30 cellular contexts compared by ENCODE assay signal in genomic region chr6:84263557-84263956, GRCh38. TPM values are rescaled to one million over a fixed set of nuclear protein-coding genes. Genes with fewer than 3 reads are reported as not detected.
DNase-seq lines count a peak whose midpoint lies in the region; ATAC-seq, FAIRE-seq and TF ChIP-seq lines count a peak whose summit lies in the region.
"Had no signal": no experiment of that assay in that cellular context is flagged by ENCODE, and none has a peak within 500 bp of the region (broad histone marks: within the 10 kb centered on the region; RNA-seq: fewer than 3 reads in every experiment).

No MANE protein-coding gene starts in this region.

- no peak overlapping the region for H3K4me3 ChIP-seq in HepG2 (replicated peaks in 1 of 3; ENCODE audit: insufficient read depth in 1 of 3, low read depth in 2 of 3, low read length in 3 of 3)
- H3K4me3 ChIP-seq in right lobe of liver: no peak overlapping the region
- H3K4me3 ChIP-seq in cardiac fibroblast (replicated peaks in 1 of 2; ENCODE audit: low read depth in 2 of 2, low read length in 2 of 2): no peak overlapping the region
- H3K4me3 ChIP-seq: ovary had no signal

- 0% methylated on average over 3 of the region's 6 CpGs for WGBS in HepG2 (ENCODE audit: low lambda C conversion rate)
- 89% methylated on average over 6 of the region's 6 CpGs for WGBS in right lobe of liver (ENCODE audit: insufficient coverage, low coverage, low lambda C conversion rate, missing lambda C conversion rate)

- CTCF ChIA-PET in HepG2 (lab: Yijun Ruan, JAX; ENCODE audit: low intra/inter-chr PET ratio, low total read pairs): no interaction called here

- TF ChIP-seq CTCF in HepG2 (CRISPR knock-in tag; IDR thresholded peaks at IDR 0.05) (no peak), right lobe of liver (IDR thresholded peaks at IDR 0.05) (no peak), cardiac fibroblast (IDR thresholded peaks at IDR 0.05; ENCODE audit: low read depth, low read length) (no peak)

- peaks cover 13% of the 10 kb centered on the region for H3K27me3 Mint-ChIP-seq in stimulated activated memory B cell treated with anti-CD40 and anti-IgM and Interleukin-4, amounts not matched to agents 10 μg/mL and 1 μg/mL and 100 μg/mL, for 72 hours
- H3K27me3 Mint-ChIP-seq: type B pancreatic cell had no signal

- H3K27ac ChIP-seq in HepG2 (ENCODE audit: extremely low read length, insufficient read depth, low read length): no peak overlapping the region
- no peak overlapping the region for H3K27ac ChIP-seq in right lobe of liver
- H3K27ac ChIP-seq: ovary had no signal

- POLR2A ChIA-PET in HepG2 (lab: Yijun Ruan, JAX): no interaction called here

- H3K36me3 ChIP-seq in HepG2 (replicated peaks in 1 of 2; ENCODE audit: control insufficient read depth in 1 of 2, insufficient read depth in 2 of 2, low read length in 2 of 2) (no peaks in the 10 kb centered on the region), right lobe of liver (no peaks in the 10 kb centered on the region)
- H3K36me3 ChIP-seq: ovary had no signal

- no peaks in the 10 kb centered on the region for H3K36me3 Mint-ChIP-seq in stimulated activated memory B cell treated with anti-CD40 and anti-IgM and Interleukin-4, amounts not matched to agents 10 μg/mL and 1 μg/mL and 100 μg/mL, for 72 hours
- H3K36me3 Mint-ChIP-seq: activated naive CD8-positive, alpha-beta T cell; CD8-positive, alpha-beta memory T cell; naive thymus-derived CD8-positive, alpha-beta T cell; type B pancreatic cell had no signal

- H3K4me1 ChIP-seq in HepG2 (ENCODE audit: insufficient read depth, low read length) (peaks cover 16% of the 10 kb centered on the region), right lobe of liver (no peaks in the 10 kb centered on the region)

- no peak overlapping the region for H2AFZ ChIP-seq in HepG2 (ENCODE audit: low read length)

- no peaks in the 10 kb centered on the region for H3K79me2 ChIP-seq in HepG2 (ENCODE audit: insufficient read depth, low read length)

- H3K9me3 ChIP-seq in HepG2 (ENCODE audit: low read length) (no peaks in the 10 kb centered on the region), right lobe of liver (no peaks in the 10 kb centered on the region)
- H3K9me3 ChIP-seq: ovary had no signal

- no peak for TF ChIP-seq POLR2A in HepG2 (IDR thresholded peaks at IDR 0.05; ENCODE audit: insufficient read depth in 1 of 2, low read depth in 2 of 2, low read length in 2 of 2)
- no peak for TF ChIP-seq POLR2A in right lobe of liver (IDR thresholded peaks at IDR 0.05)

- TF ChIP-seq EP300 in HepG2 (IDR thresholded peaks at IDR 0.05; ENCODE audit: low read depth in 2 of 2, low read length in 2 of 2) (no peak), HepG2 (CRISPR knock-in tag; IDR thresholded peaks at IDR 0.05; ENCODE audit: borderline replicate concordance) (no peak)

- no peaks in the 10 kb centered on the region for H3K4me1 Mint-ChIP-seq in stimulated activated memory B cell treated with anti-CD40 and anti-IgM and Interleukin-4, amounts not matched to agents 10 μg/mL and 1 μg/mL and 100 μg/mL, for 72 hours
- H3K4me1 Mint-ChIP-seq: activated T-helper 17 cell treated with anti-CD3 and anti-CD28 coated beads, Interleukin-2, amount 50 U/mL, for 72 hours; CD8-positive, alpha-beta memory T cell; naive thymus-derived CD8-positive, alpha-beta T cell had no signal

- no peaks in the 10 kb centered on the region for H3K9me3 Mint-ChIP-seq in stimulated activated memory B cell treated with anti-CD40 and anti-IgM and Interleukin-4, amounts not matched to agents 10 μg/mL and 1 μg/mL and 100 μg/mL, for 72 hours
- H3K9me3 Mint-ChIP-seq: activated T-helper 17 cell treated with anti-CD3 and anti-CD28 coated beads, Interleukin-2, amount 50 U/mL, for 72 hours; CD8-positive, alpha-beta memory T cell; naive thymus-derived CD8-positive, alpha-beta T cell; type B pancreatic cell had no signal

- peak; percentile 48 for FAIRE-seq in HepG2 (lab: Jason Lieb, UNC)
- FAIRE-seq: astrocyte had no signal

- DNase-seq in HepG2 (ENCODE audit: low spot score): peak; percentile 63
- DNase-seq in right lobe of liver: no peak
- DNase-seq in cardiac fibroblast (ENCODE audit: low read depth in 2 of 2): peak; percentile 3 to 32
- peak; percentile 25 for DNase-seq in iPS-NIHi11 (ENCODE audit: low spot score)
- no peak for DNase-seq in HK-2 (ENCODE audit: unreplicated experiment)
- DNase-seq in NCI-H1436 (lab: John Stamatoyannopoulos, UW): no peak
- DNase-seq: 8988T; activated CD4-positive, alpha-beta T cell treated with anti-CD3 and anti-CD28 coated beads for 48 hours; AML-193; CD8-positive, alpha-beta memory T cell; DMS79 treated with DMSO at 0.1 percent for 48 hours; effector CD8-positive, alpha-beta T cell; KBM-7; left cardiac atrium; naive thymus-derived CD8-positive, alpha-beta T cell; NCI-H1048; NCI-H2029; NCI-H345; NCI-H82; OCI-M1; ovary; right cardiac atrium; Right ventricle myocardium superior had no signal

- H3K27ac Mint-ChIP-seq in stimulated activated memory B cell treated with anti-CD40 and anti-IgM and Interleukin-4, amounts not matched to agents 10 μg/mL and 1 μg/mL and 100 μg/mL, for 72 hours: no peak overlapping the region
- H3K27ac Mint-ChIP-seq: activated naive CD8-positive, alpha-beta T cell; activated T-helper 17 cell treated with anti-CD3 and anti-CD28 coated beads, Interleukin-2, amount 50 U/mL, for 72 hours; CD8-positive, alpha-beta memory T cell; type B pancreatic cell had no signal

- H3K9ac ChIP-seq in HepG2 (ENCODE audit: insufficient read depth, low read depth, low read length): no peak overlapping the region

- H4K20me1 ChIP-seq in HepG2 (ENCODE audit: insufficient read depth, low read length): no peaks in the 10 kb centered on the region

- H3K4me2 ChIP-seq in HepG2 (ENCODE audit: low read depth, low read length): peak overlapping the region; percentile 61

- in situ Hi-C loops in HepG2 (cut with HindIII; ENCODE audit: extremely low pct_ligation_motif_present, low pct_unique_long_range_greater_than_20kb): no loop called here

- ATAC-seq in HepG2 (peak; percentile 100), right lobe of liver (no peak), HG03565 (IDR thresholded peaks at IDR 0.05; ENCODE audit: unreplicated experiment) (no peak)
- no peak for ATAC-seq in stimulated activated memory B cell treated with anti-CD40 and anti-IgM and Interleukin-4, amounts not matched to agents 10 μg/mL and 1 μg/mL and 100 μg/mL, for 72 hours
- ATAC-seq: activated T-helper 17 cell treated with anti-CD3 and anti-CD28 coated beads, Interleukin-2, amount 50 U/mL, for 72 hours; esophagus mucosa; left cardiac atrium; naive thymus-derived CD8-positive, alpha-beta T cell; right cardiac atrium had no signal

- BruUV-seq in HepG2 (replicated peaks; lab: Mats Ljungman, UMichigan): no TSS peak

- no peak overlapping the region for H3K4me3 Mint-ChIP-seq in stimulated activated memory B cell treated with anti-CD40 and anti-IgM and Interleukin-4, amounts not matched to agents 10 μg/mL and 1 μg/mL and 100 μg/mL, for 72 hours
- H3K4me3 Mint-ChIP-seq: activated naive CD8-positive, alpha-beta T cell; activated T-helper 17 cell treated with anti-CD3 and anti-CD28 coated beads, Interleukin-2, amount 50 U/mL, for 72 hours; CD8-positive, alpha-beta memory T cell; naive thymus-derived CD8-positive, alpha-beta T cell; type B pancreatic cell had no signal

- intact Hi-C loops in HepG2 (cut with micrococcal nuclease; ENCODE audit: unreplicated experiment) (loop anchor here (1.0 kb wide), 1 partner anchor 36 kb away; the partner anchor contains the start of gene CEP162), right lobe of liver (cut with DNase I) (no loop called here)

- TF ChIP-seq RAD21 in HepG2 (CRISPR knock-in tag; IDR thresholded peaks at IDR 0.05): no peak

- no peaks in the 10 kb centered on the region for H3K27me3 ChIP-seq in HepG2 (ENCODE audit: control insufficient read depth in 1 of 2, insufficient read depth in 2 of 2, low read length in 2 of 2)
- no peaks in the 10 kb centered on the region for H3K27me3 ChIP-seq in right lobe of liver
- H3K27me3 ChIP-seq: ovary had no signal

TF ChIP-seq in HepG2, 621 proteins besides CTCF, POLR2A, EP300 and RAD21 (continues in another document):
- no peak for TF ChIP-seq ZNF570 (CRISPR knock-in tag; IDR thresholded peaks at IDR 0.05; ENCODE audit: borderline replicate concordance)
- no peak for TF ChIP-seq RXRB (CRISPR knock-in tag; IDR thresholded peaks at IDR 0.05; ENCODE audit: borderline replicate concordance)

RNA-seq across cellular contexts. Expression of gene CEP162, which starts 36.1 kb away (rescaled TPM):
- total RNA-seq in HepG2 (2016; rRNA removed; fragmentation: Illumina TruSeq; extraction: Trizol) (7.9 and 10.0 TPM in 2 replicates), right lobe of liver (1 to 10 TPM; 1.7 to 3.8 (median 2.5) TPM)
- 7.5 and 7.8 TPM in 2 replicates for total RNA-seq in HepG2 (2016; cell fraction: cytosol; rRNA removed; fragmentation: Illumina TruSeq; extraction: Trizol; ENCODE audit: low read depth)
- 6.8 and 9.9 TPM in 2 replicates for total RNA-seq in HepG2 (2016; cell fraction: insoluble cytoplasmic fraction; rRNA removed; fragmentation: Illumina TruSeq; extraction: Trizol)
- 4.7 and 6.3 TPM in 2 replicates for total RNA-seq in HepG2 (2016; cell fraction: membrane; rRNA removed; fragmentation: Illumina TruSeq; extraction: Trizol)
- total RNA-seq in HepG2 (2016; cell fraction: nucleus; rRNA removed; fragmentation: Illumina TruSeq; extraction: Trizol): 18.6 and 20.8 TPM in 2 replicates
- polyA plus RNA-seq in HepG2 (2011; rRNA removed): 0.50 and 0.76 TPM in 2 replicates
- polyA plus RNA-seq in HepG2 (2011; cell fraction: cytosol; rRNA removed): 0.12 and 0.32 TPM in 2 replicates
- polyA plus RNA-seq in HepG2 (2011; cell fraction: nucleus; rRNA removed): 1.1 and 1.6 TPM in 2 replicates
- polyA plus RNA-seq in HepG2 (2012): 1.1 and 1.4 TPM in 2 replicates
- 0.15 and 0.70 TPM in 2 replicates for polyA plus RNA-seq in HepG2 (2016; cell fraction: cytosol; fragmentation: Illumina TruSeq; extraction: Trizol; ENCODE audit: low read depth)
- polyA plus RNA-seq in HepG2 (2016; cell fraction: insoluble cytoplasmic fraction; fragmentation: Illumina TruSeq; extraction: Trizol; ENCODE audit: low read depth): 6.7 and 7.9 TPM in 2 replicates
- 1.1 and 1.2 TPM in 2 replicates for polyA plus RNA-seq in HepG2 (2016; cell fraction: membrane; fragmentation: Illumina TruSeq; extraction: Trizol; ENCODE audit: low read depth)
- polyA plus RNA-seq in HepG2 (2016; cell fraction: nucleus; fragmentation: Illumina TruSeq; extraction: Trizol; ENCODE audit: insufficient read depth, low read depth): 13.9 and 14.9 TPM in 2 replicates
- polyA minus RNA-seq in HepG2 (2011; rRNA and poly(A)+ RNA removed; ENCODE audit: low replicate concordance): 0.04 and 0.70 TPM in 2 replicates
- polyA minus RNA-seq in HepG2 (2011; cell fraction: cytosol; rRNA and poly(A)+ RNA removed): 0.59 and 1.1 TPM in 2 replicates
- polyA minus RNA-seq in HepG2 (2011; cell fraction: nucleus; rRNA and poly(A)+ RNA removed): 8.1 and 10.4 TPM in 2 replicates

Comparison
In these comparisons a context has a peak if more than half of its experiments do, and no peak if none do; other contexts are left out.
1. DNase-seq: peak in HepG2 (single experiment), cardiac fibroblast (2 of 2) and iPS-NIHi11 (single experiment); none in right lobe of liver (0 of 3), HK-2 (single experiment) and NCI-H1436 (single experiment).